30 cellular contexts compared by ENCODE assay signal in genomic region chr4:126539771-126540170, GRCh38.
"Had no signal": no experiment of that assay in that cellular context is flagged by ENCODE, and none has a peak within 500 bp of the region (broad histone marks: within the 10 kb centered on the region; RNA-seq: fewer than 3 reads in every experiment).

No MANE protein-coding gene starts in this region.

- H3K4me3 ChIP-seq: adrenal gland, ascending aorta, body of pancreas, breast epithelium, cardiac muscle cell had no signal

- DNase-seq: activated effector memory CD4-positive, alpha-beta T cell treated with anti-CD3 and anti-CD28 coated beads, Interleukin-2, amount 50 U/mL, for 16 hours; activated effector memory CD4-positive, alpha-beta T cell treated with Interleukin-2 at 50 U/mL for 16 hours; activated gamma-delta T cell; activated gamma-delta T cell treated with Interleukin-2 at 50 U/mL for 16 hours; activated naive CD4-positive, alpha-beta T cell; activated naive CD4-positive, alpha-beta T cell treated with anti-CD3 and anti-CD28 coated beads for 36 hours; activated naive CD4-positive, alpha-beta T cell treated with anti-CD3 and anti-CD28 coated beads, Interleukin-2, amount 10 ng/mL, durations not matched to agents 7 days and 5 days; activated naive CD4-positive, alpha-beta T cell treated with anti-CD3 and anti-CD28 coated beads, Interleukin-2, amount 50 U/mL, for 16 hours; activated naive CD4-positive, alpha-beta T cell treated with Interleukin-2 at 50 U/mL for 16 hours; activated naive CD8-positive, alpha-beta T cell treated with anti-CD3 and anti-CD28 coated beads for 36 hours; activated naive CD8-positive, alpha-beta T cell treated with anti-CD3 and anti-CD28 coated beads, Interleukin-2, amount 10 ng/mL, durations not matched to agents 7 days and 5 days; activated naive CD8-positive, alpha-beta T cell treated with anti-CD3 and anti-CD28 coated beads, Interleukin-2, amount 50 U/mL, for 24 hours; activated T-cell treated with anti-CD3 and anti-CD28 coated beads, Interleukin-2, amount 50 U/mL, for 1 hour; activated T-cell treated with anti-CD3 and anti-CD28 coated beads, Interleukin-2, amount 50 U/mL, for 24 hours; activated T-cell treated with anti-CD3 and anti-CD28 coated beads, Interleukin-2, amount 50 U/mL, for 4 hours; activated T-cell treated with anti-CD3 and anti-CD28 coated beads, Interleukin-2, amount 50 U/mL, for 48 hours; activated T-cell treated with anti-CD3 and anti-CD28 coated beads, Interleukin-2, amount 50 U/mL, for 72 hours; adrenal gland; amniotic stem cell; amygdala; anterior cingulate cortex; aorta; body of pancreas; brain microvascular endothelial cell; caudate nucleus; central memory CD4-positive, alpha-beta T cell; cerebellar nuclear complex had no signal

- H3K9me3 ChIP-seq: adrenal gland, ascending aorta, body of pancreas, breast epithelium had no signal

- H3K27ac ChIP-seq: adrenal gland, ascending aorta, body of pancreas, brain microvascular endothelial cell, breast epithelium, cardiac muscle cell had no signal

- H3K27me3 ChIP-seq: adrenal gland, ascending aorta, body of pancreas, brain microvascular endothelial cell, breast epithelium, cardiac muscle cell had no signal

- H3K4me1 ChIP-seq: adrenal gland, ascending aorta, body of pancreas, breast epithelium had no signal

- H3K36me3 ChIP-seq: adrenal gland, ascending aorta, brain microvascular endothelial cell, breast epithelium, cardiac muscle cell had no signal
